In genomic region chr14:34220921-34221320, GRCh38 we compare ENCODE assay signal across 10 cellular contexts.
DNase-seq lines count a peak whose midpoint lies in the region; ATAC-seq and TF ChIP-seq lines count a peak whose summit lies in the region.
"Had no signal": no experiment of that assay in that cellular context is flagged by ENCODE, and none has a peak within 500 bp of the region (broad histone marks: within the 10 kb centered on the region; RNA-seq: fewer than 3 reads in every experiment).

No MANE protein-coding gene starts in this region.

- H3K9me3 ChIP-seq in left ventricle myocardium inferior (replicated peaks) = peaks cover 6% of the 10 kb centered on the region
- H3K9me3 ChIP-seq: colonic mucosa, right atrium auricular region had no signal

- no peaks in the 10 kb centered on the region for H3K36me3 ChIP-seq in left ventricle myocardium inferior
- H3K36me3 ChIP-seq: colonic mucosa, right atrium auricular region had no signal

- H3K27ac ChIP-seq in epithelial cell of prostate (peak overlapping the region; percentile 78), foreskin keratinocyte (no peak overlapping the region), left ventricle myocardium inferior (replicated peaks) (no peak overlapping the region)
- H3K27ac ChIP-seq: colonic mucosa, right atrium auricular region had no signal

- DNase-seq in epithelial cell of prostate (ENCODE audit: low read depth, low spot score) (no peak), G401 (ENCODE audit: low spot score) (no peak), foreskin keratinocyte (no peak), left ventricle myocardium inferior (no peak)
- DNase-seq: colonic mucosa, NCI-H1105 had no signal

- intact Hi-C loops in left ventricle myocardium inferior (cut with micrococcal nuclease) = no loop called here

- peaks cover 25% of the 10 kb centered on the region for H3K4me1 ChIP-seq in foreskin keratinocyte
- no peaks in the 10 kb centered on the region for H3K4me1 ChIP-seq in left ventricle myocardium inferior
- H3K4me1 ChIP-seq: right atrium auricular region had no signal

- peak; percentile 87 for ATAC-seq in GM19023 (IDR thresholded peaks at IDR 0.05; ENCODE audit: unreplicated experiment)
- peak; percentile 91 for ATAC-seq in GM21723 (IDR thresholded peaks at IDR 0.05; ENCODE audit: unreplicated experiment)
- ATAC-seq in HG03565 (IDR thresholded peaks at IDR 0.05; ENCODE audit: unreplicated experiment) = peak; percentile 85
- no peak for ATAC-seq in foreskin keratinocyte

- in situ Hi-C loops in G401 (cut with HindIII; ENCODE audit: low sequenced_read_pairs) = no loop called here

- no peak overlapping the region for H3K4me3 ChIP-seq in left ventricle myocardium inferior
- H3K4me3 ChIP-seq: colonic mucosa, right atrium auricular region had no signal

- no peak for TF ChIP-seq CTCF in foreskin keratinocyte (conservative IDR thresholded peaks at IDR 0.05)
- TF ChIP-seq CTCF in left ventricle myocardium inferior (IDR thresholded peaks at IDR 0.05; ENCODE audit: borderline replicate concordance) = no peak

- H3K27me3 ChIP-seq in foreskin keratinocyte = no peaks in the 10 kb centered on the region
- no peaks in the 10 kb centered on the region for H3K27me3 ChIP-seq in left ventricle myocardium inferior (ENCODE audit: low read depth)
- H3K27me3 ChIP-seq: colonic mucosa, right atrium auricular region had no signal
